In genomic region chr20:50850721-50851286, GRCh38 we compare ENCODE assay signal across 1 cellular context.
TF ChIP-seq lines count a peak whose summit lies in the region.

No MANE protein-coding gene starts in this region.

TF ChIP-seq in SK-N-SH, 30 proteins besides CTCF, POLR2A, EP300 and RAD21 (continued from another document):
- TF ChIP-seq, protein P1, sequence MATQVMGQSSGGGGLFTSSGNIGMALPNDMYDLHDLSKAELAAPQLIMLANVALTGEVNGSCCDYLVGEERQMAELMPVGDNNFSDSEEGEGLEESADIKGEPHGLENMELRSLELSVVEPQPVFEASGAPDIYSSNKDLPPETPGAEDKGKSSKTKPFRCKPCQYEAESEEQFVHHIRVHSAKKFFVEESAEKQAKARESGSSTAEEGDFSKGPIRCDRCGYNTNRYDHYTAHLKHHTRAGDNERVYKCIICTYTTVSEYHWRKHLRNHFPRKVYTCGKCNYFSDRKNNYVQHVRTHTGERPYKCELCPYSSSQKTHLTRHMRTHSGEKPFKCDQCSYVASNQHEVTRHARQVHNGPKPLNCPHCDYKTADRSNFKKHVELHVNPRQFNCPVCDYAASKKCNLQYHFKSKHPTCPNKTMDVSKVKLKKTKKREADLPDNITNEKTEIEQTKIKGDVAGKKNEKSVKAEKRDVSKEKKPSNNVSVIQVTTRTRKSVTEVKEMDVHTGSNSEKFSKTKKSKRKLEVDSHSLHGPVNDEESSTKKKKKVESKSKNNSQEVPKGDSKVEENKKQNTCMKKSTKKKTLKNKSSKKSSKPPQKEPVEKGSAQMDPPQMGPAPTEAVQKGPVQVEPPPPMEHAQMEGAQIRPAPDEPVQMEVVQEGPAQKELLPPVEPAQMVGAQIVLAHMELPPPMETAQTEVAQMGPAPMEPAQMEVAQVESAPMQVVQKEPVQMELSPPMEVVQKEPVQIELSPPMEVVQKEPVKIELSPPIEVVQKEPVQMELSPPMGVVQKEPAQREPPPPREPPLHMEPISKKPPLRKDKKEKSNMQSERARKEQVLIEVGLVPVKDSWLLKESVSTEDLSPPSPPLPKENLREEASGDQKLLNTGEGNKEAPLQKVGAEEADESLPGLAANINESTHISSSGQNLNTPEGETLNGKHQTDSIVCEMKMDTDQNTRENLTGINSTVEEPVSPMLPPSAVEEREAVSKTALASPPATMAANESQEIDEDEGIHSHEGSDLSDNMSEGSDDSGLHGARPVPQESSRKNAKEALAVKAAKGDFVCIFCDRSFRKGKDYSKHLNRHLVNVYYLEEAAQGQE (IDR thresholded peaks at IDR 0.05; ENCODE audit: low read depth, low read length): no peak
- TF ChIP-seq TAF1 (IDR thresholded peaks at IDR 0.05; ENCODE audit: borderline replicate concordance, low read depth, low read length) (no peak), SMC3 (IDR thresholded peaks at IDR 0.05; ENCODE audit: low read depth, low read length) (no peak)
TF ChIP-seq in SK-N-SH: peak in this region for 0.
